ENCODE assay signal across 25 cellular contexts in the genomic region with DNA sequence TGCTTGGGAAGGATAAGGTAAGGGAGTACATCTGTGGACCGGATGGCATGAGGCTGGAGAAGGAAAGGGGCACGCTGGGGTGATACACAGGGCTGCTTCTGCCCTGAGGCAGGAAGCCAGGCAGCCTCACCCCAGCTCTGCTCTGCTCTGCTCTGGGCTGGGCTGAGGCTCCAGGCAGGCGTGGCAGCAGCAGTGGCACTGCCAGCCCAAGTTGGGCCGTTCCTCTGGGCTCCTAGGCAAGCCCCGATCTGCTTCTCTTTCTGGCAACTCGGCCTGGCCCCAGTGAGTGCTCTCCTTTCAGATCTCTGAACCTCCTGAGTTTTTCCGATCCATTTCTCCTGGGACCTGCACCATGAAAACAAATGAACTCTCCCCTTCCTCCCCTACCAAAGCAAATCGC. TPM values are rescaled to one million over a fixed set of nuclear protein-coding genes. Genes with fewer than 3 reads are reported as not detected.
A peak's percentile ranks its signal among the peaks of the same experiment; 100 is the strongest.
DNase-seq lines count a peak whose midpoint lies in the region; ATAC-seq and TF ChIP-seq lines count a peak whose summit lies in the region.
"Had no signal": no experiment of that assay in that cellular context is flagged by ENCODE, and none has a peak within 500 bp of the region (broad histone marks: within the 10 kb centered on the region; RNA-seq: fewer than 3 reads in every experiment).

No MANE protein-coding gene starts in this region.

- no peak overlapping the region for H3K27ac Mint-ChIP-seq in CD4-positive, alpha-beta T cell
- H3K27ac Mint-ChIP-seq: activated CD4-positive, alpha-beta T cell treated with anti-CD3 and anti-CD28 coated beads, Interleukin-2, amount 10 ng/mL, durations not matched to agents 24 days and 14 days had no signal

- peaks cover 11% of the 10 kb centered on the region for H3K4me1 Mint-ChIP-seq in CD4-positive, alpha-beta T cell (ENCODE audit: low read depth)
- H3K4me1 Mint-ChIP-seq: central memory CD8-positive, alpha-beta T cell had no signal

- TF ChIP-seq POLR2A in sigmoid colon (IDR thresholded peaks at IDR 0.05): no peak

- H3K4me3 ChIP-seq in ascending aorta (no peak overlapping the region), skin epidermis (no peak overlapping the region), sigmoid colon (no peak overlapping the region), left ventricle myocardium inferior (no peak overlapping the region)
- H3K4me3 ChIP-seq: stomach, transverse colon had no signal

- intact Hi-C loops in CD4-positive, alpha-beta T cell (cut with DNase I, micrococcal nuclease): no loop called here
- intact Hi-C loops in ascending aorta (cut with DNase I) (no loop called here), sigmoid colon (cut with DNase I) (no loop called here), left ventricle myocardium inferior (cut with micrococcal nuclease) (no loop called here)

- H3K9me3 Mint-ChIP-seq in CD4-positive, alpha-beta T cell: no peaks in the 10 kb centered on the region
- H3K9me3 Mint-ChIP-seq: activated CD4-positive, alpha-beta T cell treated with anti-CD3 and anti-CD28 coated beads, Interleukin-2, amount 10 ng/mL, durations not matched to agents 24 days and 14 days; activated T-cell treated with anti-CD3 and anti-CD28 coated beads, Interleukin-2, amount 50 U/mL, for 4 hours; central memory CD8-positive, alpha-beta T cell; H9; neural crest cell had no signal

- no peaks in the 10 kb centered on the region for H3K27me3 Mint-ChIP-seq in CD4-positive, alpha-beta T cell
- H3K27me3 Mint-ChIP-seq: activated CD4-positive, alpha-beta T cell treated with anti-CD3 and anti-CD28 coated beads, Interleukin-2, amount 10 ng/mL, durations not matched to agents 24 days and 14 days; central memory CD8-positive, alpha-beta T cell had no signal

- CTCF ChIA-PET in CD4-positive, alpha-beta T cell (lab: Charles Lee): interaction anchor here (0.8 kb wide), 1 partner anchor 15 kb away, joined by 3 read pairs; no protein-coding TSS in a partner anchor

- peak; percentile 48 for ATAC-seq in CD4-positive, alpha-beta T cell (ENCODE audit: poor library complexity)
- peak; percentile 42 for ATAC-seq in foreskin keratinocyte
- ATAC-seq: activated T-cell treated with anti-CD3 and anti-CD28 coated beads, Interleukin-2, amount 50 U/mL, for 4 hours; Panc1 had no signal

- H3K9me3 ChIP-seq in CD4-positive, alpha-beta T cell (ENCODE audit: control insufficient read depth, low read length): no peaks in the 10 kb centered on the region
- H3K9me3 ChIP-seq in ascending aorta (no peaks in the 10 kb centered on the region), sigmoid colon (no peaks in the 10 kb centered on the region), left ventricle myocardium inferior (replicated peaks) (no peaks in the 10 kb centered on the region)
- H3K9me3 ChIP-seq: stomach, transverse colon had no signal

- no peak overlapping the region for H3K27ac ChIP-seq in CD4-positive, alpha-beta T cell (ENCODE audit: low read depth, low read length)
- H3K27ac ChIP-seq in ascending aorta (peak overlapping the region; percentile 53 to 75), foreskin keratinocyte (no peak overlapping the region), skin epidermis (peak overlapping the region in 12 of 21 experiments; percentile 6 to 73 (median 58)), sigmoid colon (no peak overlapping the region), left ventricle myocardium inferior (replicated peaks) (no peak overlapping the region)
- H3K27ac ChIP-seq: stomach, transverse colon had no signal

- no peak for DNase-seq in CD4-positive, alpha-beta T cell
- no peak for DNase-seq in ascending aorta (ENCODE audit: low spot score in 2 of 2)
- no peak for DNase-seq in foreskin keratinocyte
- no peak for DNase-seq in sigmoid colon
- DNase-seq in LoVo (ENCODE audit: low spot score): no peak
- no peak for DNase-seq in activated gamma-delta T cell (lab: John Stamatoyannopoulos, UW)
- no peak for DNase-seq in left ventricle myocardium inferior
- DNase-seq: ACHN; activated CD4-positive, alpha-beta T cell treated with anti-CD3 and anti-CD28 coated beads, Interleukin-2, amount 10 ng/mL, durations not matched to agents 24 days and 14 days; activated naive CD4-positive, alpha-beta T cell treated with anti-CD3 and anti-CD28 coated beads, Interleukin-2, amount 50 U/mL, for 16 hours; activated T-cell treated with anti-CD3 and anti-CD28 coated beads, Interleukin-2, amount 50 U/mL, for 4 hours; GDM1; H9; kidney glomerular epithelial cell; NCI-H1694 treated with DMSO at 0.1 percent for 48 hours; NCI-H2171; NCI-H524; NK-92 treated with Interleukin-12 subunit alpha and Interleukin-12 subunit beta, amount 100 ng/mL, for 24 hours; stomach; SW 1271; transverse colon had no signal

- WGBS in sigmoid colon, 2 donors: 84 to 88% methylated on average over 8 of the region's 8 CpGs

- H3K4me1 ChIP-seq in ascending aorta (peaks cover 17 to 47% of the 10 kb centered on the region in 2 donors), foreskin keratinocyte (peaks cover 8% of the 10 kb centered on the region), sigmoid colon (peaks cover 0 to 15% (median 12%) of the 10 kb centered on the region in 4 donors), left ventricle myocardium inferior (peaks cover 24% of the 10 kb centered on the region)

- peaks cover 6 to 20% of the 10 kb centered on the region in 2 donors for H3K36me3 ChIP-seq in ascending aorta
- peaks cover 0 to 59% (median 7%) of the 10 kb centered on the region in 4 donors for H3K36me3 ChIP-seq in sigmoid colon
- peaks cover 27% of the 10 kb centered on the region for H3K36me3 ChIP-seq in left ventricle myocardium inferior

- H3K4me3 Mint-ChIP-seq in CD4-positive, alpha-beta T cell: no peak overlapping the region
- H3K4me3 Mint-ChIP-seq: activated CD4-positive, alpha-beta T cell treated with anti-CD3 and anti-CD28 coated beads, Interleukin-2, amount 10 ng/mL, durations not matched to agents 24 days and 14 days; activated T-cell treated with anti-CD3 and anti-CD28 coated beads, Interleukin-2, amount 50 U/mL, for 4 hours; central memory CD8-positive, alpha-beta T cell; H9; neural crest cell had no signal

- no peak for TF ChIP-seq EP300 in sigmoid colon (IDR thresholded peaks at IDR 0.05)

- peaks cover 58% of the 10 kb centered on the region for H3K36me3 Mint-ChIP-seq in CD4-positive, alpha-beta T cell (ENCODE audit: low read depth)

- H3K27me3 ChIP-seq in CD4-positive, alpha-beta T cell (ENCODE audit: control insufficient read depth, insufficient read depth, low read length): no peaks in the 10 kb centered on the region
- H3K27me3 ChIP-seq in ascending aorta (no peaks in the 10 kb centered on the region), foreskin keratinocyte (no peaks in the 10 kb centered on the region), sigmoid colon (no peaks in the 10 kb centered on the region), left ventricle myocardium inferior (ENCODE audit: low read depth) (no peaks in the 10 kb centered on the region)
- H3K27me3 ChIP-seq: stomach, transverse colon had no signal

- POLR2A ChIA-PET in CD4-positive, alpha-beta T cell (lab: Charles Lee): no interaction called here

- no peak for TF ChIP-seq CTCF in CD4-positive, alpha-beta T cell (IDR thresholded peaks at IDR 0.05)
- TF ChIP-seq CTCF in ascending aorta (IDR thresholded peaks at IDR 0.05) (no peak), foreskin keratinocyte (conservative IDR thresholded peaks at IDR 0.05) (no peak), sigmoid colon (IDR thresholded peaks at IDR 0.05) (no peak), left ventricle myocardium inferior (IDR thresholded peaks at IDR 0.05; ENCODE audit: borderline replicate concordance) (no peak)

RNA-seq across cellular contexts. Expression of gene VAC14, which starts 44.9 kb away (rescaled TPM):
- total RNA-seq in CD4-positive, alpha-beta T cell: 10 to 100 TPM; 23.0 to 23.6 TPM
- total RNA-seq in ascending aorta (75.1 TPM), foreskin keratinocyte (39.2 and 42.2 TPM in 2 replicates), sigmoid colon (10 to 100 TPM; 18.4 to 36.0 (median 21.2) TPM), left ventricle myocardium inferior (21.0 TPM)
- polyA plus RNA-seq in foreskin keratinocyte (33.5 and 41.8 TPM in 2 replicates), sigmoid colon (10 to 100 TPM; 16.8 to 36.2 (median 22.9) TPM)

Comparison
In these comparisons a context has a peak if more than half of its experiments do, and no peak if none do; other contexts are left out.
1. H3K27ac ChIP-seq: peak in ascending aorta (2 of 2) and skin epidermis (12 of 21); none in CD4-positive, alpha-beta T cell (single experiment), foreskin keratinocyte (single experiment), sigmoid colon (0 of 4) and left ventricle myocardium inferior (single experiment).